ENCODE assay signal across 8 cellular contexts in genomic region chr2:207163815-207164747, GRCh38. TPM values are rescaled to one million over a fixed set of nuclear protein-coding genes. Genes with fewer than 3 reads are reported as not detected.
DNase-seq lines count a peak whose midpoint lies in the region; ATAC-seq and TF ChIP-seq lines count a peak whose summit lies in the region.

No MANE protein-coding gene starts in this region.

- POLR2A ChIA-PET in activated CD4-positive, alpha-beta T cell treated with anti-CD3 and anti-CD28 coated beads for 36 hours (lab: Charles Lee), result interaction anchor here (0.6 to 3.1 kb wide), 6 partner anchors 11 to 174 kb away, joined by 3 to 14 read pairs (median 4); no protein-coding TSS in a partner anchor

- no peaks in the 10 kb centered on the region for H3K9me3 Mint-ChIP-seq in activated CD4-positive, alpha-beta T cell treated with anti-CD3 and anti-CD28 coated beads for 36 hours (ENCODE audit: low read depth)
- H3K9me3 Mint-ChIP-seq in dendritic cell treated with granulocyte-macrophage colony-stimulating factor and Interleukin-4, amounts not matched to agents 40 ng/mL and 50 ng/mL, for 4 days, result no peaks in the 10 kb centered on the region
- H3K9me3 Mint-ChIP-seq in stimulated activated effector memory CD8-positive, alpha-beta T cell treated with anti-CD3 and anti-CD28 coated beads, Interleukin-12 subunit alpha, Interleukin-12 subunit beta, amount 100 ng/mL, for 72 hours, result no peaks in the 10 kb centered on the region

- peak overlapping the region; percentile 77 for H3K27ac Mint-ChIP-seq in activated CD4-positive, alpha-beta T cell treated with anti-CD3 and anti-CD28 coated beads for 36 hours
- H3K27ac Mint-ChIP-seq in dendritic cell treated with granulocyte-macrophage colony-stimulating factor and Interleukin-4, amounts not matched to agents 40 ng/mL and 50 ng/mL, for 4 days, result peak overlapping the region; percentile 99
- H3K27ac Mint-ChIP-seq in stimulated activated effector memory CD8-positive, alpha-beta T cell treated with anti-CD3 and anti-CD28 coated beads, Interleukin-12 subunit alpha, Interleukin-12 subunit beta, amount 100 ng/mL, for 72 hours, result peak overlapping the region; percentile 98

- intact Hi-C loops in activated CD4-positive, alpha-beta T cell treated with anti-CD3 and anti-CD28 coated beads for 36 hours (cut with DNase I, micrococcal nuclease), result loop anchor here (1.0 to 10.0 kb wide), 7 partner anchors 21 to 369 kb away; no protein-coding TSS in a partner anchor
- intact Hi-C loops in dendritic cell treated with granulocyte-macrophage colony-stimulating factor and Interleukin-4, amounts not matched to agents 40 ng/mL and 50 ng/mL, for 4 days (cut with micrococcal nuclease), result loop anchor here (10.0 kb wide), 1 partner anchor 61 kb away; no protein-coding TSS in a partner anchor

- ATAC-seq in activated CD4-positive, alpha-beta T cell treated with anti-CD3 and anti-CD28 coated beads for 36 hours, result no peak
- peak; percentile 8; the same call in 1 of the 3 replicates for ATAC-seq in RWPE2 (ENCODE audit: low read depth)
- no peak for ATAC-seq in stimulated activated effector memory CD8-positive, alpha-beta T cell treated with anti-CD3 and anti-CD28 coated beads, Interleukin-12 subunit alpha, Interleukin-12 subunit beta, amount 100 ng/mL, for 72 hours

- H3K27me3 ChIP-seq in RWPE2 (ENCODE audit: insufficient read depth, poor library complexity, severe bottlenecking), result no peaks in the 10 kb centered on the region
- no peaks in the 10 kb centered on the region for H3K27me3 ChIP-seq in liver (ENCODE audit: control insufficient read depth in 4 of 4, insufficient read depth in 4 of 4, low read length in 3 of 4)

- H3K4me3 Mint-ChIP-seq in activated CD4-positive, alpha-beta T cell treated with anti-CD3 and anti-CD28 coated beads for 36 hours, result peak overlapping the region; percentile 90
- H3K4me3 Mint-ChIP-seq in dendritic cell treated with granulocyte-macrophage colony-stimulating factor and Interleukin-4, amounts not matched to agents 40 ng/mL and 50 ng/mL, for 4 days, result peak overlapping the region; percentile 98
- peak overlapping the region; percentile 85 for H3K4me3 Mint-ChIP-seq in stimulated activated effector memory CD8-positive, alpha-beta T cell treated with anti-CD3 and anti-CD28 coated beads, Interleukin-12 subunit alpha, Interleukin-12 subunit beta, amount 100 ng/mL, for 72 hours

- H3K27me3 Mint-ChIP-seq in activated CD4-positive, alpha-beta T cell treated with anti-CD3 and anti-CD28 coated beads for 36 hours, result no peaks in the 10 kb centered on the region
- H3K27me3 Mint-ChIP-seq in dendritic cell treated with granulocyte-macrophage colony-stimulating factor and Interleukin-4, amounts not matched to agents 40 ng/mL and 50 ng/mL, for 4 days, result no peaks in the 10 kb centered on the region

- peak; percentile 34 for DNase-seq in activated CD4-positive, alpha-beta T cell treated with anti-CD3 and anti-CD28 coated beads for 36 hours
- DNase-seq in activated CD4-positive, alpha-beta T cell treated with anti-CD3 and anti-CD28 coated beads for 1 hour, result no peak
- no peak for DNase-seq in RWPE2 (ENCODE audit: low spot score)
- DNase-seq in stimulated activated effector memory CD8-positive, alpha-beta T cell treated with anti-CD3 and anti-CD28 coated beads, Interleukin-12 subunit alpha, Interleukin-12 subunit beta, amount 100 ng/mL, for 72 hours (ENCODE audit: low spot score in 2 of 2), result no peak
- no peak for DNase-seq in activated gamma-delta T cell treated with Interleukin-2 at 50 U/mL for 16 hours
- no peak for DNase-seq in HuH-7.5 (ENCODE audit: low spot score)

- peak overlapping the region; percentile 17 to 77 for H3K9ac ChIP-seq in liver (ENCODE audit: low read depth in 1 of 2, low read length in 2 of 2)

- H3K36me3 Mint-ChIP-seq in activated CD4-positive, alpha-beta T cell treated with anti-CD3 and anti-CD28 coated beads for 36 hours (ENCODE audit: low read depth), result peaks cover 6% of the 10 kb centered on the region
- peaks cover 23% of the 10 kb centered on the region for H3K36me3 Mint-ChIP-seq in dendritic cell treated with granulocyte-macrophage colony-stimulating factor and Interleukin-4, amounts not matched to agents 40 ng/mL and 50 ng/mL, for 4 days (ENCODE audit: low read depth)
- H3K36me3 Mint-ChIP-seq in stimulated activated effector memory CD8-positive, alpha-beta T cell treated with anti-CD3 and anti-CD28 coated beads, Interleukin-12 subunit alpha, Interleukin-12 subunit beta, amount 100 ng/mL, for 72 hours, result peaks cover 24% of the 10 kb centered on the region

- TF ChIP-seq CTCF in RWPE2 (IDR thresholded peaks at IDR 0.05; ENCODE audit: poor library complexity, severe bottlenecking) (no peak), liver (IDR thresholded peaks at IDR 0.05; ENCODE audit: low read depth, low read length, missing input control) (no peak)

- CTCF ChIA-PET in activated CD4-positive, alpha-beta T cell treated with anti-CD3 and anti-CD28 coated beads for 36 hours (lab: Charles Lee), result interaction anchor here (0.6 to 2.3 kb wide), 4 partner anchors 13 to 309 kb away, joined by 3 to 7 read pairs (median 3); no protein-coding TSS in a partner anchor

- peak; percentile 34 to 57 for TF ChIP-seq RAD21 in liver (IDR thresholded peaks at IDR 0.05)

- H3K9me3 ChIP-seq in RWPE2 (ENCODE audit: severe bottlenecking) (no peaks in the 10 kb centered on the region), liver (ENCODE audit: control insufficient read depth in 4 of 4, low read length in 3 of 4) (no peaks in the 10 kb centered on the region)

- H3K4me1 Mint-ChIP-seq in activated CD4-positive, alpha-beta T cell treated with anti-CD3 and anti-CD28 coated beads for 36 hours, result peaks cover 52% of the 10 kb centered on the region
- peaks cover 55% of the 10 kb centered on the region for H3K4me1 Mint-ChIP-seq in dendritic cell treated with granulocyte-macrophage colony-stimulating factor and Interleukin-4, amounts not matched to agents 40 ng/mL and 50 ng/mL, for 4 days (ENCODE audit: low read depth)
- peaks cover 41% of the 10 kb centered on the region for H3K4me1 Mint-ChIP-seq in stimulated activated effector memory CD8-positive, alpha-beta T cell treated with anti-CD3 and anti-CD28 coated beads, Interleukin-12 subunit alpha, Interleukin-12 subunit beta, amount 100 ng/mL, for 72 hours

- H3K36me3 ChIP-seq in RWPE2 (ENCODE audit: low read depth), result peaks cover 56% of the 10 kb centered on the region
- no peaks in the 10 kb centered on the region for H3K36me3 ChIP-seq in liver (ENCODE audit: control insufficient read depth in 4 of 4, insufficient read depth in 3 of 4, low read depth in 1 of 4, low read length in 3 of 4)

- H3K4me1 ChIP-seq in RWPE2 (ENCODE audit: insufficient read depth, poor library complexity, severe bottlenecking), result peaks cover 39% of the 10 kb centered on the region
- H3K4me1 ChIP-seq in liver (ENCODE audit: control insufficient read depth in 4 of 4, insufficient read depth in 4 of 4, low read length in 3 of 4), result peaks cover 2 to 28% (median 15%) of the 10 kb centered on the region in 4 donors

- 4% methylated on average over 20 of the region's 20 CpGs for WGBS in liver

- peak overlapping the region; percentile 96 for H3K27ac ChIP-seq in RWPE2 (ENCODE audit: poor library complexity, severe bottlenecking)
- peak overlapping the region; percentile 90 to 100 for H3K27ac ChIP-seq in liver (ENCODE audit: low read depth in 1 of 2, low read length in 2 of 2)

- H3K4me3 ChIP-seq in RWPE2 (ENCODE audit: severe bottlenecking) (peak overlapping the region; percentile 61), liver (ENCODE audit: low read depth in 1 of 3, low read length in 3 of 3) (peak overlapping the region; percentile 63 to 96 (median 95))

TF ChIP-seq in liver, 16 proteins besides CTCF, POLR2A, EP300 and RAD21:
- no peak for TF ChIP-seq REST (IDR thresholded peaks at IDR 0.05)
- peak; percentile 64 for TF ChIP-seq SP1 (IDR thresholded peaks at IDR 0.05)
- no peak for TF ChIP-seq FOXA2 (IDR thresholded peaks at IDR 0.05)
- TF ChIP-seq GABPA (IDR thresholded peaks at IDR 0.05 in 1 of 2, conservative IDR thresholded peaks at IDR 0.05 in 1 of 2), result no peak
- TF ChIP-seq HNF4G (IDR thresholded peaks at IDR 0.05), result no peak
- peak; percentile 72 for TF ChIP-seq NR2F2 (IDR thresholded peaks at IDR 0.05)
- no peak for TF ChIP-seq FOXA1 (IDR thresholded peaks at IDR 0.05)
- TF ChIP-seq RXRA (IDR thresholded peaks at IDR 0.05), result peak; percentile 65 to 66
- TF ChIP-seq HNF4A (conservative IDR thresholded peaks at IDR 0.05), result peak in 1 of 2 donors; percentile 42
- TF ChIP-seq, protein P1, sequence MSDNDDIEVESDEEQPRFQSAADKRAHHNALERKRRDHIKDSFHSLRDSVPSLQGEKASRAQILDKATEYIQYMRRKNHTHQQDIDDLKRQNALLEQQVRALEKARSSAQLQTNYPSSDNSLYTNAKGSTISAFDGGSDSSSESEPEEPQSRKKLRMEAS (IDR thresholded peaks at IDR 0.05), result peak; percentile 38
- no peak for TF ChIP-seq JUND (IDR thresholded peaks at IDR 0.05)
- TF ChIP-seq EGR1 (IDR thresholded peaks at IDR 0.05; ENCODE audit: low read depth in 2 of 2), result no peak
- TF ChIP-seq YY1 (IDR thresholded peaks at IDR 0.05), result peak; percentile 15

RNA-seq across cellular contexts. Expression of gene KLF7, which starts 1.7 kb away (rescaled TPM):
- total RNA-seq in activated CD4-positive, alpha-beta T cell treated with anti-CD3 and anti-CD28 coated beads for 36 hours, result 10 to 100 TPM; 21.9 to 32.7 TPM
- total RNA-seq in liver, result 10 to 100 TPM in 1 of 2 donors, 1 to 10 TPM in 1; 5.1 to 11.5 TPM
- polyA plus RNA-seq in liver, result 1 to 10 TPM; 1.9 to 3.8 TPM
